Comparison of ENCODE assay signal across 30 cellular contexts in genomic region chr6:22476811-22477210, GRCh38.
"Had no signal": no experiment of that assay in that cellular context is flagged by ENCODE, and none has a peak within 500 bp of the region (broad histone marks: within the 10 kb centered on the region; RNA-seq: fewer than 3 reads in every experiment).

No MANE protein-coding gene starts in this region.

- H3K4me3 Mint-ChIP-seq: activated CD4-positive, alpha-beta memory T cell treated with anti-CD3 and anti-CD28 coated beads for 36 hours; activated CD4-positive, alpha-beta T cell treated with anti-CD3 and anti-CD28 coated beads, Interleukin-2, amount 10 ng/mL, durations not matched to agents 24 days and 14 days; activated naive CD4-positive, alpha-beta T cell treated with anti-CD3 and anti-CD28 coated beads, Interleukin-2, amount 10 ng/mL, durations not matched to agents 7 days and 5 days; activated naive CD8-positive, alpha-beta T cell treated with anti-CD3 and anti-CD28 coated beads, Interleukin-2, amount 10 ng/mL, durations not matched to agents 7 days and 5 days; dendritic cell treated with granulocyte-macrophage colony-stimulating factor and Interleukin-4, amounts not matched to agents 40 ng/mL and 50 ng/mL, for 4 days; naive thymus-derived CD4-positive, alpha-beta T cell; neural crest cell; T-helper 17 cell had no signal

- DNase-seq: activated CD4-positive, alpha-beta memory T cell treated with anti-CD3 and anti-CD28 coated beads for 36 hours; activated CD4-positive, alpha-beta T cell treated with anti-CD3 and anti-CD28 coated beads, Interleukin-2, amount 10 ng/mL, durations not matched to agents 24 days and 14 days; activated CD4-positive, CD25-positive, alpha-beta regulatory T cell treated with anti-CD3 and anti-CD28 coated beads, Interleukin-2, amount 50 U/mL, for 72 hours; activated CD8-positive, alpha-beta memory T cell treated with anti-CD3 and anti-CD28 coated beads, Interleukin-2, amount 50 U/mL, for 4 hours; activated gamma-delta T cell; activated naive CD4-positive, alpha-beta T cell treated with anti-CD3 and anti-CD28 coated beads, Interleukin-2, amount 10 ng/mL, durations not matched to agents 7 days and 5 days; activated naive CD8-positive, alpha-beta T cell treated with anti-CD3 and anti-CD28 coated beads, Interleukin-2, amount 10 ng/mL, durations not matched to agents 7 days and 5 days; activated T-cell treated with anti-CD3 and anti-CD28 coated beads, Interleukin-2, amount 50 U/mL, for 1 hour; caudate nucleus; effector CD4-positive, alpha-beta T cell; esophagus squamous epithelium; gastrocnemius medialis; glutamatergic neuron; islet precursor cell; left ventricle myocardium superior; mammary epithelial cell; midbrain; naive thymus-derived CD4-positive, alpha-beta T cell; occipital lobe; right cardiac atrium; stimulated activated CD4-positive, alpha-beta T cell treated with anti-CD3 and anti-CD28 coated beads, Interleukin-4, amount 100 ng/mL, for 1 hour; stimulated activated naive CD8-positive, alpha-beta T cell treated with anti-CD3 and anti-CD28 coated beads, Interleukin-15, Interleukin-2, amounts not matched to agents 100 U/mL and 50 U/mL, for 24 hours; T-helper 17 cell; T1000; testis; transverse colon had no signal

- H3K27me3 Mint-ChIP-seq: activated CD4-positive, alpha-beta memory T cell treated with anti-CD3 and anti-CD28 coated beads for 36 hours; activated CD4-positive, alpha-beta T cell treated with anti-CD3 and anti-CD28 coated beads, Interleukin-2, amount 10 ng/mL, durations not matched to agents 24 days and 14 days; activated naive CD4-positive, alpha-beta T cell treated with anti-CD3 and anti-CD28 coated beads, Interleukin-2, amount 10 ng/mL, durations not matched to agents 7 days and 5 days; activated naive CD8-positive, alpha-beta T cell treated with anti-CD3 and anti-CD28 coated beads, Interleukin-2, amount 10 ng/mL, durations not matched to agents 7 days and 5 days; dendritic cell treated with granulocyte-macrophage colony-stimulating factor and Interleukin-4, amounts not matched to agents 40 ng/mL and 50 ng/mL, for 4 days; naive thymus-derived CD4-positive, alpha-beta T cell; T-helper 17 cell had no signal

- H3K27ac Mint-ChIP-seq: activated CD4-positive, alpha-beta memory T cell treated with anti-CD3 and anti-CD28 coated beads for 36 hours; activated CD4-positive, alpha-beta T cell treated with anti-CD3 and anti-CD28 coated beads, Interleukin-2, amount 10 ng/mL, durations not matched to agents 24 days and 14 days; activated naive CD4-positive, alpha-beta T cell treated with anti-CD3 and anti-CD28 coated beads, Interleukin-2, amount 10 ng/mL, durations not matched to agents 7 days and 5 days; activated naive CD8-positive, alpha-beta T cell treated with anti-CD3 and anti-CD28 coated beads, Interleukin-2, amount 10 ng/mL, durations not matched to agents 7 days and 5 days; dendritic cell treated with granulocyte-macrophage colony-stimulating factor and Interleukin-4, amounts not matched to agents 40 ng/mL and 50 ng/mL, for 4 days; naive thymus-derived CD4-positive, alpha-beta T cell; T-helper 17 cell had no signal

- H3K4me1 ChIP-seq: ascending aorta, testis had no signal

- H3K36me3 Mint-ChIP-seq: activated CD4-positive, alpha-beta memory T cell treated with anti-CD3 and anti-CD28 coated beads for 36 hours; activated naive CD4-positive, alpha-beta T cell treated with anti-CD3 and anti-CD28 coated beads, Interleukin-2, amount 10 ng/mL, durations not matched to agents 7 days and 5 days; activated naive CD8-positive, alpha-beta T cell treated with anti-CD3 and anti-CD28 coated beads, Interleukin-2, amount 10 ng/mL, durations not matched to agents 7 days and 5 days; naive thymus-derived CD4-positive, alpha-beta T cell had no signal

- H3K27ac ChIP-seq: ascending aorta, epithelial cell of prostate, esophagus squamous epithelium, gastrocnemius medialis, testis, transverse colon had no signal

- H3K4me1 Mint-ChIP-seq: activated CD4-positive, alpha-beta T cell treated with anti-CD3 and anti-CD28 coated beads, Interleukin-2, amount 10 ng/mL, durations not matched to agents 24 days and 14 days; activated naive CD4-positive, alpha-beta T cell treated with anti-CD3 and anti-CD28 coated beads, Interleukin-2, amount 10 ng/mL, durations not matched to agents 7 days and 5 days; activated naive CD8-positive, alpha-beta T cell treated with anti-CD3 and anti-CD28 coated beads, Interleukin-2, amount 10 ng/mL, durations not matched to agents 7 days and 5 days; naive thymus-derived CD4-positive, alpha-beta T cell; T-helper 17 cell had no signal

- H3K36me3 ChIP-seq: ascending aorta, esophagus squamous epithelium, gastrocnemius medialis, transverse colon had no signal

- H3K4me3 ChIP-seq: ascending aorta, esophagus squamous epithelium, gastrocnemius medialis, testis, transverse colon had no signal

- H3K27me3 ChIP-seq: ascending aorta, esophagus squamous epithelium, gastrocnemius medialis, testis, transverse colon had no signal

- H3K9me3 ChIP-seq: ascending aorta, esophagus squamous epithelium, gastrocnemius medialis, testis, transverse colon had no signal
